Comparison of ENCODE assay signal across 17 cellular contexts in the genomic region with DNA sequence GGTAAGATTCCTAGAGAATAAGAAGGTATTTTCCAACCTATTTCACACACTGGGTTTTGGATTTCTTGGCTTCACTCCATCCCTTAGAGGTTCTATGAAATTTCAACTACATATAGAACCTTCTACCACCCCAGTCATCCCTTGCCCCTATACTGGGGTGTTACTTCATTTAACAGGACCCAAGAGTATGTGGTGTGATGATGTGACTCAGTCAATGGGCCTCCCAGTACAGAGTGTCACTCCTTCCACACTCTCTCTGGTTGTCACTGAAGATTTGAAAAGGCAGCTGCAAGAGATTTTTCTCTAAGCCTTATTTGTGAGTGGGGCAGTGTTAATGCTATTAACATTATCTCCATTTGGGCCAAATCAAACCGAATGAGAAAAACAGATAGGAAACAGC. TPM values are rescaled to one million over a fixed set of nuclear protein-coding genes. Genes with fewer than 3 reads are reported as not detected.
DNase-seq lines count a peak whose midpoint lies in the region; ATAC-seq and TF ChIP-seq lines count a peak whose summit lies in the region.
"Had no signal": no experiment of that assay in that cellular context is flagged by ENCODE, and none has a peak within 500 bp of the region (broad histone marks: within the 10 kb centered on the region; RNA-seq: fewer than 3 reads in every experiment).

No MANE protein-coding gene starts in this region.

- H3K4me1 ChIP-seq in psoas muscle: no peaks in the 10 kb centered on the region
- H3K4me1 ChIP-seq in foreskin keratinocyte: peaks cover 3% of the 10 kb centered on the region
- H3K4me1 ChIP-seq: Caco-2 had no signal

- TF ChIP-seq CTCF in psoas muscle (IDR thresholded peaks at IDR 0.05): no peak
- TF ChIP-seq CTCF in foreskin keratinocyte (conservative IDR thresholded peaks at IDR 0.05): no peak

- no peaks in the 10 kb centered on the region for H3K36me3 ChIP-seq in psoas muscle (ENCODE audit: insufficient read depth in 1 of 2, low read depth in 1 of 2)

- DNase-seq in NCI-H82 (lab: John Stamatoyannopoulos, UW) (peak; percentile 55), NCI-H82 treated with DMSO at 0.1 percent for 48 hours (lab: John Stamatoyannopoulos, UW; ENCODE audit: unreplicated experiment) (no peak), psoas muscle (no peak), foreskin keratinocyte (no peak)
- DNase-seq in activated naive CD8-positive, alpha-beta T cell treated with anti-CD3 and anti-CD28 coated beads, Interleukin-2, amount 50 U/mL, for 24 hours: no peak
- DNase-seq in activated naive CD8-positive, alpha-beta T cell treated with anti-CD3 and anti-CD28 coated beads for 36 hours: no peak
- DNase-seq: Caco-2; CD8-positive, alpha-beta memory T cell; DMS53; GF-D8; H9 had no signal

- H3K27me3 ChIP-seq in psoas muscle (ENCODE audit: insufficient read depth in 3 of 3, low read length in 2 of 3): no peaks in the 10 kb centered on the region
- H3K27me3 ChIP-seq in foreskin keratinocyte: no peaks in the 10 kb centered on the region

- no peak overlapping the region for H3K4me3 ChIP-seq in psoas muscle
- H3K4me3 ChIP-seq: GM23338 had no signal

- no peak overlapping the region for H3K4me3 Mint-ChIP-seq in activated naive CD8-positive, alpha-beta T cell treated with anti-CD3 and anti-CD28 coated beads, Interleukin-2, amount 50 U/mL, for 24 hours
- no peak overlapping the region for H3K4me3 Mint-ChIP-seq in activated naive CD8-positive, alpha-beta T cell treated with anti-CD3 and anti-CD28 coated beads for 36 hours
- H3K4me3 Mint-ChIP-seq: CD14-positive monocyte; CD8-positive, alpha-beta memory T cell; GM23338; H9 had no signal

- no peaks in the 10 kb centered on the region for H3K27me3 Mint-ChIP-seq in activated naive CD8-positive, alpha-beta T cell treated with anti-CD3 and anti-CD28 coated beads, Interleukin-2, amount 50 U/mL, for 24 hours
- H3K27me3 Mint-ChIP-seq in activated naive CD8-positive, alpha-beta T cell treated with anti-CD3 and anti-CD28 coated beads for 36 hours: no peaks in the 10 kb centered on the region
- H3K27me3 Mint-ChIP-seq: CD8-positive, alpha-beta memory T cell had no signal

- peak; percentile 69 for ATAC-seq in activated naive CD8-positive, alpha-beta T cell treated with anti-CD3 and anti-CD28 coated beads, Interleukin-2, amount 50 U/mL, for 24 hours
- peak in 3 of 4 donors; percentile 33 to 44 (median 40) for ATAC-seq in psoas muscle
- ATAC-seq in HG02981 (IDR thresholded peaks at IDR 0.05; ENCODE audit: unreplicated experiment): no peak
- no peak for ATAC-seq in foreskin keratinocyte
- ATAC-seq in HG03039 (IDR thresholded peaks at IDR 0.05; ENCODE audit: unreplicated experiment): no peak
- ATAC-seq: GM23338 had no signal

- no peaks in the 10 kb centered on the region for H3K4me1 Mint-ChIP-seq in activated naive CD8-positive, alpha-beta T cell treated with anti-CD3 and anti-CD28 coated beads, Interleukin-2, amount 50 U/mL, for 24 hours
- H3K4me1 Mint-ChIP-seq in activated naive CD8-positive, alpha-beta T cell treated with anti-CD3 and anti-CD28 coated beads for 36 hours: no peaks in the 10 kb centered on the region
- H3K4me1 Mint-ChIP-seq: CD14-positive monocyte; CD8-positive, alpha-beta memory T cell had no signal

- no peak overlapping the region for H3K27ac ChIP-seq in psoas muscle
- H3K27ac ChIP-seq in foreskin keratinocyte: no peak overlapping the region
- H3K27ac ChIP-seq: 22Rv1, HL-60 had no signal

- no peaks in the 10 kb centered on the region for H3K9me3 Mint-ChIP-seq in activated naive CD8-positive, alpha-beta T cell treated with anti-CD3 and anti-CD28 coated beads, Interleukin-2, amount 50 U/mL, for 24 hours
- no peaks in the 10 kb centered on the region for H3K9me3 Mint-ChIP-seq in activated naive CD8-positive, alpha-beta T cell treated with anti-CD3 and anti-CD28 coated beads for 36 hours
- H3K9me3 Mint-ChIP-seq: GM23338 had no signal

- H3K9me3 ChIP-seq in psoas muscle: no peaks in the 10 kb centered on the region
- H3K9me3 ChIP-seq: Caco-2 had no signal

- 28 to 41% (median 33%) methylated on average over 1 of the region's 1 CpG for WGBS in psoas muscle, 3 donors

- no peaks in the 10 kb centered on the region for H3K36me3 Mint-ChIP-seq in activated naive CD8-positive, alpha-beta T cell treated with anti-CD3 and anti-CD28 coated beads, Interleukin-2, amount 50 U/mL, for 24 hours (ENCODE audit: low read depth)
- no peaks in the 10 kb centered on the region for H3K36me3 Mint-ChIP-seq in activated naive CD8-positive, alpha-beta T cell treated with anti-CD3 and anti-CD28 coated beads for 36 hours
- H3K36me3 Mint-ChIP-seq: CD14-positive monocyte had no signal

- no peak overlapping the region for H3K27ac Mint-ChIP-seq in activated naive CD8-positive, alpha-beta T cell treated with anti-CD3 and anti-CD28 coated beads, Interleukin-2, amount 50 U/mL, for 24 hours
- H3K27ac Mint-ChIP-seq in activated naive CD8-positive, alpha-beta T cell treated with anti-CD3 and anti-CD28 coated beads for 36 hours: no peak overlapping the region
- H3K27ac Mint-ChIP-seq: CD14-positive monocyte, GM23338, H9 had no signal

- intact Hi-C loops in psoas muscle (cut with DNase I): no loop called here

RNA-seq across cellular contexts. Expression of a gene that starts 33.5 kb away (rescaled TPM):
- 1 to 10 TPM; 3.6 to 3.9 TPM for total RNA-seq in activated naive CD8-positive, alpha-beta T cell treated with anti-CD3 and anti-CD28 coated beads for 36 hours
- 1 to 10 TPM in 1 of 4 donors, under 1 TPM in 3; 0.41 to 2.2 (median 0.71) TPM for total RNA-seq in psoas muscle
- under 1 TPM; 0.41 to 0.66 (median 0.56) TPM for polyA plus RNA-seq in psoas muscle
- 0.20 and 0.32 TPM in 2 replicates for total RNA-seq in foreskin keratinocyte
- 0.29 and 0.42 TPM in 2 replicates for polyA plus RNA-seq in foreskin keratinocyte

RNA-seq across cellular contexts. Expression of a gene that starts 47.8 kb away (rescaled TPM):
- total RNA-seq in activated naive CD8-positive, alpha-beta T cell treated with anti-CD3 and anti-CD28 coated beads for 36 hours: 10 to 100 TPM; 53.9 to 58.6 TPM
- 10 to 100 TPM in 2 of 4 donors, 1 to 10 TPM in 2; 8.2 to 14.7 (median 10.8) TPM for total RNA-seq in psoas muscle
- 10 to 100 TPM in 1 of 3 donors, 1 to 10 TPM in 2; 4.5 to 10.3 (median 5.6) TPM for polyA plus RNA-seq in psoas muscle
- 23.7 and 24.1 TPM in 2 replicates for total RNA-seq in foreskin keratinocyte
- 2.4 and 3.1 TPM in 2 replicates for polyA plus RNA-seq in foreskin keratinocyte

Comparison
In these comparisons a context has a peak if more than half of its experiments do, and no peak if none do; other contexts are left out.
1. ATAC-seq: peak in activated naive CD8-positive, alpha-beta T cell treated with anti-CD3 and anti-CD28 coated beads, Interleukin-2, amount 50 U/mL, for 24 hours (single experiment) and psoas muscle (3 of 4); none in HG02981 (single experiment), foreskin keratinocyte (single experiment) and HG03039 (single experiment).